1 cellular context compared by ENCODE assay signal in the genomic region with DNA sequence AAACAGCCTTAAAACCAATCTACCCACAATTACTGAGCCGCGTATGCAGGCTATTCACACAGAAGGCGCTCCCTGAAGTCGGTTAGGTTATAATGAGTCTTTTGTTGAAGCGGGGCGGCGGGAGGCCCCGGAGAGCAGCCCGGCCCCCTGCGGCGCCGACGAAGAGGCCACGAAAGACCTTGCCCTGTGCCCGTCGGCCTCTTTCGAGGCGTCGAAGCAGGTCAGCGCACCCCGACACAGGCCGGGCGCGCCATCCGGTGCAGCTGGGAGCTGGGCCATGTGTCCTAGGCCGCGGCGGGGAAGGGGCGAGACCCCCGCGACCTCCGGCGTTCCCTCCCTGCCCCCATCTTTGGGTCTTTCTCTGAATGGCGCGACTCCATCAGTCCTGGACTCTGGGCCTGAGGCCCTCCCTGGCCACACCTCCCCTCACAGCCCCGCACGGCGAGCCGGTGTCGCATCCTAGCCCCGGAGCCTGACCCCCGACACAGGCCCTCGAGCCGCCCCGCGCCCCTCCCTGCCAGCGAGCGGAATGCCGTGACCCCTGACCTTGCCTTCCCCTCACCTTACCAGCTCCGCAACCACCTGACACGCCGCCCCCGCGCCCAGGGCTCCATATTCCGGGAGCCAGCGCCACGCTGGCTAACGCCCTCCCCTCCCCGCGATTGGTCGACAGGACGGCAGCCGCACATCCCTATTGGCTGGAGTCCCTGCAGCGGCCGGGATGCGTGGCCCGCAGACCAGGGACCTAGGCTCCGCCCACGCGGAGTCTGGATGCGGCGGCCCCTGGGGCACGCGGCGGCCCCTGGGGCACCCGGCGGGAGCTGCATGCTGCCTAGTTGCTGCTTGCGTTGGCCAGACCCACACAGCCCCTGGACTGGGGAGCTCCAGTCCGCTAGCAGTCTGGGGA.
TF ChIP-seq lines count a peak whose summit lies in the region.

Gene SLC11A2, minus strand, starts transcription at position 637 of the 907 bp plus-strand sequence. CDS start 15,656 bp downstream, outside the sequence.

TF ChIP-seq in HepG2, 621 proteins besides CTCF, POLR2A, EP300 and RAD21 (continued from another document and continues in another):
- peak; percentile 92 for TF ChIP-seq REPIN1 (CRISPR knock-in tag; IDR thresholded peaks at IDR 0.05; ENCODE audit: borderline replicate concordance, low read depth)
- TF ChIP-seq TRIM24 (CRISPR knock-in tag; IDR thresholded peaks at IDR 0.05) = no peak
- TF ChIP-seq ZBTB8A (CRISPR knock-in tag; IDR thresholded peaks at IDR 0.05; ENCODE audit: borderline replicate concordance, low read depth) = no peak; the same call in 1 of the 2 replicates
- peak; percentile 95 for TF ChIP-seq SNAPC2 (CRISPR knock-in tag; IDR thresholded peaks at IDR 0.05)
- TF ChIP-seq ZNF724P (CRISPR knock-in tag; IDR thresholded peaks at IDR 0.05; ENCODE audit: borderline replicate concordance) = peak; percentile 39
- peak; percentile 30; the same call in 1 of the 2 replicates for TF ChIP-seq ZNF503 (CRISPR knock-in tag; IDR thresholded peaks at IDR 0.05)
- TF ChIP-seq SP4 (CRISPR knock-in tag; IDR thresholded peaks at IDR 0.05) = peak; percentile 68
- 0 out of 2 replicates have a peak, but pooled peaks have one; percentile 46 for TF ChIP-seq PCBP1 (IDR thresholded peaks at IDR 0.05; ENCODE audit: borderline replicate concordance, low read depth, low read length)
- peak; percentile 93 for TF ChIP-seq KDM3A (CRISPR knock-in tag; IDR thresholded peaks at IDR 0.05; ENCODE audit: low read depth)
- TF ChIP-seq YEATS4 (CRISPR knock-in tag; IDR thresholded peaks at IDR 0.05; ENCODE audit: borderline replicate concordance) = peak; percentile 95
- TF ChIP-seq, protein P1, sequence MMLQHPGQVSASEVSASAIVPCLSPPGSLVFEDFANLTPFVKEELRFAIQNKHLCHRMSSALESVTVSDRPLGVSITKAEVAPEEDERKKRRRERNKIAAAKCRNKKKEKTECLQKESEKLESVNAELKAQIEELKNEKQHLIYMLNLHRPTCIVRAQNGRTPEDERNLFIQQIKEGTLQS (CRISPR knock-in tag; IDR thresholded peaks at IDR 0.05) = 0 out of 2 replicates have a peak, but pooled peaks have one; percentile 34
- peak; percentile 87 for TF ChIP-seq DRAP1 (CRISPR knock-in tag; IDR thresholded peaks at IDR 0.05)
- TF ChIP-seq, protein P2, sequence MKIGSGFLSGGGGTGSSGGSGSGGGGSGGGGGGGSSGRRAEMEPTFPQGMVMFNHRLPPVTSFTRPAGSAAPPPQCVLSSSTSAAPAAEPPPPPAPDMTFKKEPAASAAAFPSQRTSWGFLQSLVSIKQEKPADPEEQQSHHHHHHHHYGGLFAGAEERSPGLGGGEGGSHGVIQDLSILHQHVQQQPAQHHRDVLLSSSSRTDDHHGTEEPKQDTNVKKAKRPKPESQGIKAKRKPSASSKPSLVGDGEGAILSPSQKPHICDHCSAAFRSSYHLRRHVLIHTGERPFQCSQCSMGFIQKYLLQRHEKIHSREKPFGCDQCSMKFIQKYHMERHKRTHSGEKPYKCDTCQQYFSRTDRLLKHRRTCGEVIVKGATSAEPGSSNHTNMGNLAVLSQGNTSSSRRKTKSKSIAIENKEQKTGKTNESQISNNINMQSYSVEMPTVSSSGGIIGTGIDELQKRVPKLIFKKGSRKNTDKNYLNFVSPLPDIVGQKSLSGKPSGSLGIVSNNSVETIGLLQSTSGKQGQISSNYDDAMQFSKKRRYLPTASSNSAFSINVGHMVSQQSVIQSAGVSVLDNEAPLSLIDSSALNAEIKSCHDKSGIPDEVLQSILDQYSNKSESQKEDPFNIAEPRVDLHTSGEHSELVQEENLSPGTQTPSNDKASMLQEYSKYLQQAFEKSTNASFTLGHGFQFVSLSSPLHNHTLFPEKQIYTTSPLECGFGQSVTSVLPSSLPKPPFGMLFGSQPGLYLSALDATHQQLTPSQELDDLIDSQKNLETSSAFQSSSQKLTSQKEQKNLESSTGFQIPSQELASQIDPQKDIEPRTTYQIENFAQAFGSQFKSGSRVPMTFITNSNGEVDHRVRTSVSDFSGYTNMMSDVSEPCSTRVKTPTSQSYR (CRISPR knock-in tag; IDR thresholded peaks at IDR 0.05; ENCODE audit: borderline replicate concordance) = peak; percentile 63; the same call in 1 of the 2 replicates
- TF ChIP-seq RFXAP (CRISPR knock-in tag; IDR thresholded peaks at IDR 0.05; ENCODE audit: borderline replicate concordance) = peak; percentile 91; the same call in 1 of the 2 replicates
- peak; percentile 42; the same call in 1 of the 2 replicates for TF ChIP-seq FOXA3 (CRISPR knock-in tag; IDR thresholded peaks at IDR 0.05)
- TF ChIP-seq, protein P3, sequence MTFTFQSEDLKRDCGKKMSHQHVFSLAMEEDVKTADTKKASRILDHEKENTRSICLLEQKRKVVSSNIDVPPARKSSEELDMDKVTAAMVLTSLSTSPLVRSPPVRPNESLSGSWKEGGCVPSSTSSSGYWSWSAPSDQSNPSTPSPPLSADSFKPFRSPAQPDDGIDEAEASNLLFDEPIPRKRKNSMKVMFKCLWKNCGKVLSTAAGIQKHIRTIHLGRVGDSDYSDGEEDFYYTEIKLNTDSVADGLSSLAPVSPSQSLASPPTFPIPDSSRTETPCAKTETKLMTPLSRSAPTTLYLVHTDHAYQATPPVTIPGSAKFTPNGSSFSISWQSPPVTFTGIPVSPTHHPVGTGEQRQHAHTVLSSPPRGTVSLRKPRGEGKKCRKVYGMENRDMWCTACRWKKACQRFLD (CRISPR knock-in tag; IDR thresholded peaks at IDR 0.05; ENCODE audit: borderline replicate concordance) = peak; percentile 21
- TF ChIP-seq ZNF264 (CRISPR knock-in tag; IDR thresholded peaks at IDR 0.05) = peak; percentile 59; the same call in 1 of the 2 replicates
- peak; percentile 78 for TF ChIP-seq MED13 (CRISPR knock-in tag; IDR thresholded peaks at IDR 0.05)
- peak; percentile 79; the same call in 1 of the 2 replicates for TF ChIP-seq FLYWCH1 (CRISPR knock-in tag; IDR thresholded peaks at IDR 0.05)
- peak; percentile 68; the same call in 1 of the 2 replicates for TF ChIP-seq ZNF275 (CRISPR knock-in tag; IDR thresholded peaks at IDR 0.05; ENCODE audit: borderline replicate concordance)
- TF ChIP-seq, protein P4, sequence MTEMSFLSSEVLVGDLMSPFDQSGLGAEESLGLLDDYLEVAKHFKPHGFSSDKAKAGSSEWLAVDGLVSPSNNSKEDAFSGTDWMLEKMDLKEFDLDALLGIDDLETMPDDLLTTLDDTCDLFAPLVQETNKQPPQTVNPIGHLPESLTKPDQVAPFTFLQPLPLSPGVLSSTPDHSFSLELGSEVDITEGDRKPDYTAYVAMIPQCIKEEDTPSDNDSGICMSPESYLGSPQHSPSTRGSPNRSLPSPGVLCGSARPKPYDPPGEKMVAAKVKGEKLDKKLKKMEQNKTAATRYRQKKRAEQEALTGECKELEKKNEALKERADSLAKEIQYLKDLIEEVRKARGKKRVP (CRISPR knock-in tag; IDR thresholded peaks at IDR 0.05) = peak in 1 of 2 experiments; percentile 56; a peak in 2 of 4 replicates
- TF ChIP-seq ZNF652 (CRISPR knock-in tag; IDR thresholded peaks at IDR 0.05; ENCODE audit: borderline replicate concordance, low read depth) = 0 out of 2 replicates have a peak, but pooled peaks have one; percentile 6
- TF ChIP-seq BRD4 (CRISPR knock-in tag; IDR thresholded peaks at IDR 0.05) = peak; percentile 98
- TF ChIP-seq ZNF839 (CRISPR knock-in tag; IDR thresholded peaks at IDR 0.05; ENCODE audit: borderline replicate concordance) = peak; percentile 80; the same call in 1 of the 2 replicates
- no peak for TF ChIP-seq ZNF207 (IDR thresholded peaks at IDR 0.05; ENCODE audit: borderline replicate concordance)
- peak; percentile 88; the same call in 1 of the 2 replicates for TF ChIP-seq ZNF790 (CRISPR knock-in tag; IDR thresholded peaks at IDR 0.05; ENCODE audit: borderline replicate concordance)
- TF ChIP-seq, protein P5, sequence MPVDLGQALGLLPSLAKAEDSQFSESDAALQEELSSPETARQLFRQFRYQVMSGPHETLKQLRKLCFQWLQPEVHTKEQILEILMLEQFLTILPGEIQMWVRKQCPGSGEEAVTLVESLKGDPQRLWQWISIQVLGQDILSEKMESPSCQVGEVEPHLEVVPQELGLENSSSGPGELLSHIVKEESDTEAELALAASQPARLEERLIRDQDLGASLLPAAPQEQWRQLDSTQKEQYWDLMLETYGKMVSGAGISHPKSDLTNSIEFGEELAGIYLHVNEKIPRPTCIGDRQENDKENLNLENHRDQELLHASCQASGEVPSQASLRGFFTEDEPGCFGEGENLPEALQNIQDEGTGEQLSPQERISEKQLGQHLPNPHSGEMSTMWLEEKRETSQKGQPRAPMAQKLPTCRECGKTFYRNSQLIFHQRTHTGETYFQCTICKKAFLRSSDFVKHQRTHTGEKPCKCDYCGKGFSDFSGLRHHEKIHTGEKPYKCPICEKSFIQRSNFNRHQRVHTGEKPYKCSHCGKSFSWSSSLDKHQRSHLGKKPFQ (CRISPR knock-in tag; IDR thresholded peaks at IDR 0.05; ENCODE audit: insufficient replicate concordance) = peak; percentile 18
- peak; percentile 29; the same call in 1 of the 2 replicates for TF ChIP-seq ZBTB20 (CRISPR knock-in tag; IDR thresholded peaks at IDR 0.05; ENCODE audit: borderline replicate concordance, low read depth)
- TF ChIP-seq ZNF430 (CRISPR knock-in tag; IDR thresholded peaks at IDR 0.05) = peak; percentile 72
- peak; percentile 8; the same call in 1 of the 2 replicates for TF ChIP-seq ZNF83 (CRISPR knock-in tag; IDR thresholded peaks at IDR 0.05; ENCODE audit: borderline replicate concordance)
- peak; percentile 83 for TF ChIP-seq GABPB1 (CRISPR knock-in tag; IDR thresholded peaks at IDR 0.05)
- peak; percentile 87 for TF ChIP-seq THAP9 (CRISPR knock-in tag; IDR thresholded peaks at IDR 0.05; ENCODE audit: borderline replicate concordance)
- TF ChIP-seq, protein P6, sequence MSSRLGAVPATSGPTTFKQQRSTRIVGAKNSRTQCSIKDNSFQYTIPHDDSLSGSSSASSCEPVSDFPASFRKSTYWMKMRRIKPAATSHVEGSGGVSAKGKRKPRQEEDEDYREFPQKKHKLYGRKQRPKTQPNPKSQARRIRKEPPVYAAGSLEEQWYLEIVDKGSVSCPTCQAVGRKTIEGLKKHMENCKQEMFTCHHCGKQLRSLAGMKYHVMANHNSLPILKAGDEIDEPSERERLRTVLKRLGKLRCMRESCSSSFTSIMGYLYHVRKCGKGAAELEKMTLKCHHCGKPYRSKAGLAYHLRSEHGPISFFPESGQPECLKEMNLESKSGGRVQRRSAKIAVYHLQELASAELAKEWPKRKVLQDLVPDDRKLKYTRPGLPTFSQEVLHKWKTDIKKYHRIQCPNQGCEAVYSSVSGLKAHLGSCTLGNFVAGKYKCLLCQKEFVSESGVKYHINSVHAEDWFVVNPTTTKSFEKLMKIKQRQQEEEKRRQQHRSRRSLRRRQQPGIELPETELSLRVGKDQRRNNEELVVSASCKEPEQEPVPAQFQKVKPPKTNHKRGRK (CRISPR knock-in tag; IDR thresholded peaks at IDR 0.05) = no peak
- TF ChIP-seq ZNF569 (CRISPR knock-in tag; IDR thresholded peaks at IDR 0.05; ENCODE audit: borderline replicate concordance) = 0 out of 2 replicates have a peak, but pooled peaks have one; percentile 44
- TF ChIP-seq MBD4 (IDR thresholded peaks at IDR 0.05; ENCODE audit: borderline replicate concordance, low read length) = no peak
- peak; percentile 71; the same call in 1 of the 2 replicates for TF ChIP-seq ZNF274 (CRISPR knock-in tag; IDR thresholded peaks at IDR 0.05)
- no peak for TF ChIP-seq NFIC (IDR thresholded peaks at IDR 0.05; ENCODE audit: low read length)
- TF ChIP-seq CEBPB (IDR thresholded peaks at IDR 0.05; ENCODE audit: borderline replicate concordance, low read depth, low read length) = no peak
- TF ChIP-seq HOXA3 (CRISPR knock-in tag; IDR thresholded peaks at IDR 0.05) = peak; percentile 76
